Comparison of ENCODE assay signal across 10 cellular contexts in the genomic region with DNA sequence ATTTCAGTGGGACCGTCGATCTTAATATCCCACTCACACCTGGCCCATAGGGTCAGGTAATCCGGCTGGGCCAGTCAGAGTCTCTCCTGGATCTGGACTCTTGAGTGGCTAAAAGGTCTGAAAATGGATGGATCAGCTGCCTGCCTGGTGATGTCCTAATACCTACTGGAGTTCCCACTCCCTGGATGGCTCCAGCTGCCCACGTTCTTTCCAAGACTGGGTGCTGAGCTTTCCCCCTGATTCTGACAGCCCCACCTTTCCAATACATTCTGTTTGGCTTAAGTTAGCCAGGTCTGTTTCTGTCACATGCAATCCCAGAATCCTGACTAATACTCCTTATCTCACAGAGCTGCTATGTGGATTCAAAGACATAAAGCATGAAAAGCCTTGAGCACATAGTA. TPM values are rescaled to one million over a fixed set of nuclear protein-coding genes. Genes with fewer than 3 reads are reported as not detected.
DNase-seq lines count a peak whose midpoint lies in the region; ATAC-seq and TF ChIP-seq lines count a peak whose summit lies in the region.
"Had no signal": no experiment of that assay in that cellular context is flagged by ENCODE, and none has a peak within 500 bp of the region (broad histone marks: within the 10 kb centered on the region; RNA-seq: fewer than 3 reads in every experiment).

No MANE protein-coding gene starts in this region.

- no peaks in the 10 kb centered on the region for H3K27me3 ChIP-seq in gastrocnemius medialis

- H3K4me3 ChIP-seq in fibroblast of villous mesenchyme (ENCODE audit: low read depth, low read length) (no peak overlapping the region), gastrocnemius medialis (no peak overlapping the region)

- DNase-seq in Calu3 (no peak), amniotic epithelial cell (ENCODE audit: low read depth) (peak; percentile 91), fibroblast of villous mesenchyme (ENCODE audit: low read depth) (peak; percentile 78), gastrocnemius medialis (no peak), GM20000 (ENCODE audit: low spot score) (no peak), mucosa of gallbladder (ENCODE audit: low spot score) (no peak), NCI-H1436 treated with DMSO at 0.1 percent for 48 hours (lab: John Stamatoyannopoulos, UW) (no peak)
- DNase-seq in activated T-helper 2 cell treated with anti-CD3 and anti-CD28 coated beads, Interferon-gamma antibody, Interleukin-2, Interleukin-4, amounts not matched to agents 10 μg/mL and 5 μg/mL and 100 μg/mL, durations not matched to agents 14 hours and 24 hours and 36 hours (ENCODE audit: low spot score) = no peak
- DNase-seq: small intestine had no signal

- TF ChIP-seq CTCF in Calu3 (IDR thresholded peaks at IDR 0.05; ENCODE audit: unreplicated experiment) = no peak
- TF ChIP-seq CTCF in fibroblast of villous mesenchyme (IDR thresholded peaks at IDR 0.05; ENCODE audit: insufficient read depth, low read depth, low read length) = no peak
- TF ChIP-seq CTCF in gastrocnemius medialis (IDR thresholded peaks at IDR 0.05 in 4 of 5, conservative IDR thresholded peaks at IDR 0.05 in 1 of 5) = no peak
- TF ChIP-seq CTCF in GM20000 (IDR thresholded peaks at IDR 0.05; ENCODE audit: extremely low read depth, missing control alignments) = no peak

- peak overlapping the region; percentile 53 to 67 (median 56) for H3K27ac ChIP-seq in gastrocnemius medialis

- no peaks in the 10 kb centered on the region for H3K27me3 Mint-ChIP-seq in Calu3 (ENCODE audit: unreplicated experiment)
- peaks cover 23% of the 10 kb centered on the region for H3K27me3 Mint-ChIP-seq in activated T-helper 2 cell treated with anti-CD3 and anti-CD28 coated beads, Interferon-gamma antibody, Interleukin-2, Interleukin-4, amounts not matched to agents 10 μg/mL and 5 μg/mL and 100 μg/mL, durations not matched to agents 14 hours and 24 hours and 36 hours (ENCODE audit: low read depth)

- no peak overlapping the region for H3K4me3 Mint-ChIP-seq in Calu3 (ENCODE audit: low read depth, unreplicated experiment)
- H3K4me3 Mint-ChIP-seq in activated T-helper 2 cell treated with anti-CD3 and anti-CD28 coated beads, Interferon-gamma antibody, Interleukin-2, Interleukin-4, amounts not matched to agents 10 μg/mL and 5 μg/mL and 100 μg/mL, durations not matched to agents 14 hours and 24 hours and 36 hours (ENCODE audit: low read depth) = no peak overlapping the region
- H3K4me3 Mint-ChIP-seq: activated CD4-positive, alpha-beta T cell treated with anti-CD3 and anti-CD28 coated beads for 36 hours had no signal

- BruUV-seq in Calu3 (replicated peaks; lab: Mats Ljungman, UMichigan) = no TSS peak

- H3K4me1 ChIP-seq in gastrocnemius medialis = peaks cover 26 to 27% of the 10 kb centered on the region in 2 donors

- no peaks in the 10 kb centered on the region for H3K36me3 ChIP-seq in gastrocnemius medialis

- CTCF ChIA-PET in Calu3 (lab: Charles Lee) = interaction anchor here (0.9 to 1.4 kb wide), 3 partner anchors 9 to 17 kb away, joined by 3 to 7 read pairs (median 4); a partner anchor contains a TSS

- intact Hi-C loops in Calu3 (cut with micrococcal nuclease; ENCODE audit: unreplicated experiment) (no loop called here), gastrocnemius medialis (cut with DNase I; ENCODE audit: low total_unique reads) (no loop called here)
- intact Hi-C loops in activated T-helper 2 cell treated with anti-CD3 and anti-CD28 coated beads, Interferon-gamma antibody, Interleukin-2, Interleukin-4, amounts not matched to agents 10 μg/mL and 5 μg/mL and 100 μg/mL, durations not matched to agents 14 hours and 24 hours and 36 hours (cut with micrococcal nuclease) = no loop called here

- H3K4me1 Mint-ChIP-seq in Calu3 (ENCODE audit: low read depth, unreplicated experiment) = peaks cover 24% of the 10 kb centered on the region
- peaks cover 10% of the 10 kb centered on the region for H3K4me1 Mint-ChIP-seq in activated T-helper 2 cell treated with anti-CD3 and anti-CD28 coated beads, Interferon-gamma antibody, Interleukin-2, Interleukin-4, amounts not matched to agents 10 μg/mL and 5 μg/mL and 100 μg/mL, durations not matched to agents 14 hours and 24 hours and 36 hours (ENCODE audit: low read depth)

- TF ChIP-seq POLR2A in gastrocnemius medialis (IDR thresholded peaks at IDR 0.05) = no peak

- no peaks in the 10 kb centered on the region for H3K9me3 ChIP-seq in gastrocnemius medialis

- H3K9me3 Mint-ChIP-seq in Calu3 (ENCODE audit: low read depth, unreplicated experiment) = no peaks in the 10 kb centered on the region
- no peaks in the 10 kb centered on the region for H3K9me3 Mint-ChIP-seq in activated T-helper 2 cell treated with anti-CD3 and anti-CD28 coated beads, Interferon-gamma antibody, Interleukin-2, Interleukin-4, amounts not matched to agents 10 μg/mL and 5 μg/mL and 100 μg/mL, durations not matched to agents 14 hours and 24 hours and 36 hours

- H3K27ac Mint-ChIP-seq in Calu3 (ENCODE audit: unreplicated experiment) = peak overlapping the region; percentile 18
- no peak overlapping the region for H3K27ac Mint-ChIP-seq in activated T-helper 2 cell treated with anti-CD3 and anti-CD28 coated beads, Interferon-gamma antibody, Interleukin-2, Interleukin-4, amounts not matched to agents 10 μg/mL and 5 μg/mL and 100 μg/mL, durations not matched to agents 14 hours and 24 hours and 36 hours

- in situ Hi-C loops in gastrocnemius medialis (cut with MboI; ENCODE audit: low sequenced_read_pairs in 4 of 4) = no loop called here

- peak in 1 of 2 donors; percentile 40 for ATAC-seq in gastrocnemius medialis

- H3K36me3 Mint-ChIP-seq in Calu3 (ENCODE audit: insufficient read depth, unreplicated experiment) = no peaks in the 10 kb centered on the region
- H3K36me3 Mint-ChIP-seq in activated T-helper 2 cell treated with anti-CD3 and anti-CD28 coated beads, Interferon-gamma antibody, Interleukin-2, Interleukin-4, amounts not matched to agents 10 μg/mL and 5 μg/mL and 100 μg/mL, durations not matched to agents 14 hours and 24 hours and 36 hours (ENCODE audit: low read depth) = no peaks in the 10 kb centered on the region

RNA-seq across cellular contexts. Expression of a gene that starts 10.2 kb away (rescaled TPM):
- total RNA-seq in Calu3 (2022) (20.1 and 25.6 TPM in 2 replicates), fibroblast of villous mesenchyme (28.1 and 32.2 TPM in 2 replicates), gastrocnemius medialis (10 to 100 TPM in 1 of 4 donors, 1 to 10 TPM in 3; 2.7 to 10.2 (median 4.2) TPM), mucosa of gallbladder (30.6 TPM)
- 0.11 and 0.21 TPM in 2 replicates for total RNA-seq in activated T-helper 2 cell treated with anti-CD3 and anti-CD28 coated beads, Interferon-gamma antibody, Interleukin-2, Interleukin-4, amounts not matched to agents 10 μg/mL and 5 μg/mL and 100 μg/mL, durations not matched to agents 14 hours and 24 hours and 36 hours

Comparison
In these comparisons a context has a peak if more than half of its experiments do, and no peak if none do; other contexts are left out.
1. DNase-seq: peak in amniotic epithelial cell (single experiment) and fibroblast of villous mesenchyme (single experiment); none in Calu3 (single experiment), gastrocnemius medialis (0 of 2), activated T-helper 2 cell treated with anti-CD3 and anti-CD28 coated beads, Interferon-gamma antibody, Interleukin-2, Interleukin-4, amounts not matched to agents 10 μg/mL and 5 μg/mL and 100 μg/mL, durations not matched to agents 14 hours and 24 hours and 36 hours (single experiment), GM20000 (single experiment), mucosa of gallbladder (single experiment) and NCI-H1436 treated with DMSO at 0.1 percent for 48 hours (single experiment).